In the genomic region with DNA sequence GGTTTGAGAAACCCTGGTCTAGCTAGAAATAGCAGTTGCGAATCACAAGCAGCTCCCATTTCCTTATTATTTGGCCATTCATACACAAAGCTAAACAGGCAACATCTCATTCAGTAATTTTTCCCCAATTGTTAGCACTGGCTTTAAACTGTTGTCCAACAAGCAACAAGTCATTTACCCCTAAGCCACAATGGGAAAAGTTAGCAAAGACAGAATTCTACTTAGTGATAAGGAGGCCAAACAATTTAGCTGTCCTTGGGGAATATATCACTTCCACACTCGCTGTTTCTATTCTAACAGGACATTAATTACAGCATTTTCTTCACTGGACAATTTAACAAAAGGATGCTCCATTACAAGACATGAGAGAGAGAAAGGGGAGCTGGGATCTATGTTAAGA, we compare ENCODE assay signal across 13 cellular contexts. TPM values are rescaled to one million over a fixed set of nuclear protein-coding genes. Genes with fewer than 3 reads are reported as not detected.
DNase-seq lines count a peak whose midpoint lies in the region; ATAC-seq, FAIRE-seq and TF ChIP-seq lines count a peak whose summit lies in the region.
"Had no signal": no experiment of that assay in that cellular context is flagged by ENCODE, and none has a peak within 500 bp of the region (broad histone marks: within the 10 kb centered on the region; RNA-seq: fewer than 3 reads in every experiment).

No MANE protein-coding gene starts in this region.

- H3K9ac ChIP-seq in astrocyte (ENCODE audit: low read length) (peak overlapping the region; percentile 97), skeletal muscle satellite cell (ENCODE audit: low read depth, low read length) (peak overlapping the region; percentile 99)

- H3K79me2 ChIP-seq in astrocyte (ENCODE audit: insufficient read depth, low read length), result peaks cover 77% of the 10 kb centered on the region

- H3K4me3 ChIP-seq in HEK293 (ENCODE audit: low read depth, low read length) (no peak overlapping the region), astrocyte (ENCODE audit: insufficient read depth, low read depth, low read length) (peak overlapping the region; percentile 96), skeletal muscle satellite cell (ENCODE audit: low read length) (peak overlapping the region; percentile 99)
- H3K4me3 ChIP-seq: K562 had no signal

- H3K4me1 ChIP-seq in HEK293 (ENCODE audit: control insufficient read depth, insufficient read depth, low read length) (peaks cover 35% of the 10 kb centered on the region), astrocyte (ENCODE audit: insufficient read depth, low read length) (peaks cover 36% of the 10 kb centered on the region), foreskin keratinocyte (peaks cover 20% of the 10 kb centered on the region), skeletal muscle satellite cell (ENCODE audit: control insufficient read depth, insufficient read depth, low read length) (peaks cover 45% of the 10 kb centered on the region)

- H3K4me2 ChIP-seq in astrocyte (ENCODE audit: low read length), result peak overlapping the region; percentile 82
- peak overlapping the region; percentile 88 for H3K4me2 ChIP-seq in skeletal muscle satellite cell (ENCODE audit: low read length)

- no peak for FAIRE-seq in astrocyte (lab: Jason Lieb, UNC)

- H3K36me3 Mint-ChIP-seq in astrocyte (ENCODE audit: low read depth, unreplicated experiment), result no peaks in the 10 kb centered on the region
- H3K36me3 Mint-ChIP-seq in activated naive CD8-positive, alpha-beta T cell treated with anti-CD3 and anti-CD28 coated beads, Interleukin-2, amount 50 U/mL, for 24 hours (ENCODE audit: low read depth), result no peaks in the 10 kb centered on the region
- no peaks in the 10 kb centered on the region for H3K36me3 Mint-ChIP-seq in activated T-cell treated with anti-CD3 and anti-CD28 coated beads, Interleukin-2, amount 50 U/mL, for 4 hours (ENCODE audit: insufficient read depth)

- no peaks in the 10 kb centered on the region for H3K36me3 ChIP-seq in HEK293 (ENCODE audit: control insufficient read depth in 2 of 2, insufficient read depth in 1 of 2, low read length in 2 of 2)
- no peaks in the 10 kb centered on the region for H3K36me3 ChIP-seq in astrocyte (ENCODE audit: insufficient read depth, low read length)
- H3K36me3 ChIP-seq in skeletal muscle satellite cell (ENCODE audit: insufficient read depth, low read length), result peaks cover 5% of the 10 kb centered on the region

- H3K27ac ChIP-seq in HEK293 (ENCODE audit: extremely low read depth, low read depth, low read length), result no peak overlapping the region
- H3K27ac ChIP-seq in astrocyte (ENCODE audit: low read depth, low read length), result peak overlapping the region; percentile 91
- H3K27ac ChIP-seq in foreskin keratinocyte, result peak overlapping the region; percentile 98

- ATAC-seq in foreskin keratinocyte (no peak), GM18520 (IDR thresholded peaks at IDR 0.05; ENCODE audit: unreplicated experiment) (no peak)
- no peak for ATAC-seq in activated naive CD8-positive, alpha-beta T cell treated with anti-CD3 and anti-CD28 coated beads, Interleukin-2, amount 50 U/mL, for 24 hours
- ATAC-seq in activated T-cell treated with anti-CD3 and anti-CD28 coated beads, Interleukin-2, amount 50 U/mL, for 4 hours, result no peak
- ATAC-seq: effector memory CD8-positive, alpha-beta T cell; natural killer cell had no signal

- H3K27me3 ChIP-seq in astrocyte (ENCODE audit: insufficient read depth, low read length) (peaks cover 9% of the 10 kb centered on the region), foreskin keratinocyte (no peaks in the 10 kb centered on the region), skeletal muscle satellite cell (ENCODE audit: control insufficient read depth, insufficient read depth, low read length) (peaks cover 15% of the 10 kb centered on the region)

- POLR2A ChIA-PET in HEK293 (lab: Yijun Ruan, JAX), result no interaction called here

- TF ChIP-seq CTCF in HEK293 (tag by site-specific recombination; IDR thresholded peaks at IDR 0.05), result no peak
- no peak for TF ChIP-seq CTCF in astrocyte (IDR thresholded peaks at IDR 0.05; ENCODE audit: insufficient read depth, low read depth, low read length)
- TF ChIP-seq CTCF in foreskin keratinocyte (conservative IDR thresholded peaks at IDR 0.05), result no peak

- DNase-seq in astrocyte (ENCODE audit: low read depth), result no peak
- DNase-seq in foreskin keratinocyte, result no peak
- no peak for DNase-seq in activated naive CD8-positive, alpha-beta T cell treated with anti-CD3 and anti-CD28 coated beads, Interleukin-2, amount 50 U/mL, for 24 hours
- DNase-seq in LoVo (ENCODE audit: low spot score), result no peak
- no peak for DNase-seq in activated T-cell treated with anti-CD3 and anti-CD28 coated beads, Interleukin-2, amount 50 U/mL, for 4 hours
- DNase-seq: effector memory CD8-positive, alpha-beta T cell; natural killer cell had no signal

- no peak overlapping the region for H2AFZ ChIP-seq in astrocyte (ENCODE audit: low read depth, low read length)

- H3K27me3 Mint-ChIP-seq in astrocyte (ENCODE audit: low read depth, unreplicated experiment), result peaks cover 6% of the 10 kb centered on the region
- H3K27me3 Mint-ChIP-seq in activated naive CD8-positive, alpha-beta T cell treated with anti-CD3 and anti-CD28 coated beads, Interleukin-2, amount 50 U/mL, for 24 hours, result peaks cover 70% of the 10 kb centered on the region
- H3K27me3 Mint-ChIP-seq in activated T-cell treated with anti-CD3 and anti-CD28 coated beads, Interleukin-2, amount 50 U/mL, for 4 hours (ENCODE audit: low read depth), result peaks cover 61% of the 10 kb centered on the region

- CTCF ChIA-PET in HEK293 (lab: Yijun Ruan, JAX), result interaction anchor here (0.6 to 4.4 kb wide), 26 partner anchors 10 to 262 kb away, joined by 3 to 69 read pairs (median 3); no protein-coding TSS in a partner anchor

- peaks cover 37% of the 10 kb centered on the region for H3K4me1 Mint-ChIP-seq in astrocyte (ENCODE audit: low read depth, unreplicated experiment)
- H3K4me1 Mint-ChIP-seq in activated naive CD8-positive, alpha-beta T cell treated with anti-CD3 and anti-CD28 coated beads, Interleukin-2, amount 50 U/mL, for 24 hours, result peaks cover 13% of the 10 kb centered on the region
- peaks cover 12% of the 10 kb centered on the region for H3K4me1 Mint-ChIP-seq in activated T-cell treated with anti-CD3 and anti-CD28 coated beads, Interleukin-2, amount 50 U/mL, for 4 hours (ENCODE audit: low read depth)

- H3K9me3 ChIP-seq in HEK293 (ENCODE audit: control insufficient read depth, insufficient read depth, low read depth, low read length) (no peaks in the 10 kb centered on the region), astrocyte (ENCODE audit: insufficient read depth, low read depth, low read length) (no peaks in the 10 kb centered on the region), skeletal muscle satellite cell (replicated peaks; ENCODE audit: low read length) (no peaks in the 10 kb centered on the region)

- peak overlapping the region; percentile 98 for H3K4me3 Mint-ChIP-seq in astrocyte (ENCODE audit: unreplicated experiment)
- H3K4me3 Mint-ChIP-seq in activated naive CD8-positive, alpha-beta T cell treated with anti-CD3 and anti-CD28 coated beads, Interleukin-2, amount 50 U/mL, for 24 hours, result no peak overlapping the region
- no peak overlapping the region for H3K4me3 Mint-ChIP-seq in activated T-cell treated with anti-CD3 and anti-CD28 coated beads, Interleukin-2, amount 50 U/mL, for 4 hours
- H3K4me3 Mint-ChIP-seq: effector memory CD8-positive, alpha-beta T cell had no signal

- H4K20me1 ChIP-seq in astrocyte (ENCODE audit: insufficient read depth, low read length), result peaks cover 65% of the 10 kb centered on the region

- no peaks in the 10 kb centered on the region for H3K9me3 Mint-ChIP-seq in astrocyte (ENCODE audit: unreplicated experiment)
- no peaks in the 10 kb centered on the region for H3K9me3 Mint-ChIP-seq in activated naive CD8-positive, alpha-beta T cell treated with anti-CD3 and anti-CD28 coated beads, Interleukin-2, amount 50 U/mL, for 24 hours
- no peaks in the 10 kb centered on the region for H3K9me3 Mint-ChIP-seq in activated T-cell treated with anti-CD3 and anti-CD28 coated beads, Interleukin-2, amount 50 U/mL, for 4 hours
- H3K9me3 Mint-ChIP-seq: T-helper 2 cell treated with Interferon-gamma antibody and Interleukin-4, amounts not matched to agents 5 μg/mL and 100 μg/mL, for 36 hours had no signal

- no peak overlapping the region for H3K27ac Mint-ChIP-seq in astrocyte (ENCODE audit: unreplicated experiment)
- no peak overlapping the region for H3K27ac Mint-ChIP-seq in activated naive CD8-positive, alpha-beta T cell treated with anti-CD3 and anti-CD28 coated beads, Interleukin-2, amount 50 U/mL, for 24 hours
- H3K27ac Mint-ChIP-seq: activated naive CD4-positive, alpha-beta T cell treated with anti-CD3 and anti-CD28 coated beads, Interleukin-2, amount 50 U/mL, for 72 hours; effector memory CD8-positive, alpha-beta T cell; natural killer cell; T-helper 2 cell treated with Interferon-gamma antibody and Interleukin-4, amounts not matched to agents 5 μg/mL and 100 μg/mL, for 36 hours had no signal

TF ChIP-seq in HEK293, 187 proteins besides CTCF, POLR2A, EP300 and RAD21:
- TF ChIP-seq SCRT2 (tag by site-specific recombination; IDR thresholded peaks at IDR 0.05), result peak; percentile 81
- TF ChIP-seq PRDM6 (tag by site-specific recombination; IDR thresholded peaks at IDR 0.05), result 0 out of 2 replicates have a peak, but pooled peaks have one; percentile 23
- no peak for TF ChIP-seq ZNF302 (tag by site-specific recombination; IDR thresholded peaks at IDR 0.05; ENCODE audit: low read depth)
- peak; percentile 52; the same call in 1 of the 2 replicates for TF ChIP-seq SCRT1 (tag by site-specific recombination; IDR thresholded peaks at IDR 0.05; ENCODE audit: borderline replicate concordance)

RNA-seq across cellular contexts. Expression of gene MYO10, which starts 2.8 kb away (rescaled TPM):
- total RNA-seq in astrocyte (65.7 and 80.2 TPM in 2 replicates), foreskin keratinocyte (57.7 and 62.5 TPM in 2 replicates)
- 11.2 and 11.5 TPM in 2 replicates for polyA plus RNA-seq in foreskin keratinocyte
- 6.8 and 9.4 TPM in 2 replicates for total RNA-seq in skeletal muscle satellite cell (2012; rRNA removed)
- total RNA-seq in activated T-cell treated with anti-CD3 and anti-CD28 coated beads, Interleukin-2, amount 50 U/mL, for 4 hours, result under 1 TPM; 0.18 to 0.54 (median 0.40) TPM
- polyA plus RNA-seq: K562 had no signal

Comparison
In these comparisons a context has a peak if more than half of its experiments do, and no peak if none do; other contexts are left out.
1. RNA of gene MYO10, which starts 2.8 kb away (total RNA-seq): 65.7 to 80.2 TPM in astrocyte and 57.7 to 62.5 TPM in foreskin keratinocyte; 0.18 to 0.54 TPM in activated T-cell treated with anti-CD3 and anti-CD28 coated beads, Interleukin-2, amount 50 U/mL, for 4 hours; every median in the first group is over 10 times any median in the second.